ENCODE assay signal across 23 cellular contexts in genomic region chr22:44862981-44863860, GRCh38.
DNase-seq lines count a peak whose midpoint lies in the region; ATAC-seq and TF ChIP-seq lines count a peak whose summit lies in the region.
"Had no signal": no experiment of that assay in that cellular context is flagged by ENCODE, and none has a peak within 500 bp of the region (broad histone marks: within the 10 kb centered on the region; RNA-seq: fewer than 3 reads in every experiment).

No MANE protein-coding gene starts in this region.

- H3K36me3 ChIP-seq in DND-41 (ENCODE audit: insufficient read depth, low read length) (0 out of 2 replicates have a peak, but pooled peaks cover 4% of the 10 kb centered on the region), HCT116 (ENCODE audit: control insufficient read depth in 1 of 2, insufficient read depth in 2 of 2, low read length in 2 of 2) (peaks cover 0 to 3% of the 10 kb centered on the region in 2 experiments; a peak in 1 of 4 replicates)

- peak overlapping the region; percentile 83 for H3K27ac Mint-ChIP-seq in nephron progenitor cell
- H3K27ac Mint-ChIP-seq: activated CD4-positive, alpha-beta T cell treated with anti-CD3 and anti-CD28 coated beads, Interleukin-2, amount 10 ng/mL, durations not matched to agents 7 days and 5 days; activated T-helper 1 cell treated with anti-CD3 and anti-CD28 coated beads, Interleukin-12 subunit alpha, Interleukin-12 subunit beta, Interleukin-2, Interleukin-4 antibody, amounts not matched to agents 30 ng/mL and 10 ng/mL and 1 ng/mL, durations not matched to agents 14 hours and 24 hours and 36 hours; dendritic cell treated with granulocyte-macrophage colony-stimulating factor and Interleukin-4, amounts not matched to agents 40 ng/mL and 50 ng/mL, for 4 days; T-helper 2 cell treated with Interferon-gamma antibody and Interleukin-4, amounts not matched to agents 5 μg/mL and 100 μg/mL, for 36 hours had no signal

- POLR2A ChIA-PET in HCT116 (lab: Charles Lee) = no interaction called here

- DNase-seq in DND-41 = peak; percentile 13
- DNase-seq in HCT116 (ENCODE audit: low read depth, low spot score) = peak; percentile 16
- DNase-seq in SK-MEL-5 (ENCODE audit: low read depth, low spot score) = peak; percentile 25
- no peak for DNase-seq in nephron progenitor cell
- DNase-seq in epidermal melanocyte (ENCODE audit: insufficient read length, low spot score) = no peak
- DNase-seq: activated CD4-positive, alpha-beta T cell treated with anti-CD3 and anti-CD28 coated beads, Interleukin-2, amount 10 ng/mL, durations not matched to agents 7 days and 5 days; activated naive CD4-positive, alpha-beta T cell treated with anti-CD3 and anti-CD28 coated beads, Interleukin-2, amount 50 U/mL, for 16 hours; amygdala; DMS153; NCI-H1048; NCI-H2029; NCI-H2227 treated with DMSO at 0.1 percent for 48 hours; NCI-H69; stimulated activated CD4-positive, alpha-beta T cell treated with anti-CD3 and anti-CD28 coated beads, Interleukin-15, amount 100 ng/mL, for 24 hours; stimulated activated naive CD8-positive, alpha-beta T cell treated with anti-CD3 and anti-CD28 coated beads, Interleukin-15, Interleukin-2, amounts not matched to agents 100 U/mL and 50 U/mL, for 24 hours had no signal

- ATAC-seq in DND-41 (ENCODE audit: insufficient read depth, low read depth) (peak; percentile 57; the same call in 2 of the 3 replicates), HCT116 (peak; percentile 75), GM18873 (IDR thresholded peaks at IDR 0.05; ENCODE audit: low FRiP score, unreplicated experiment) (no peak), GM19395 (IDR thresholded peaks at IDR 0.05; ENCODE audit: unreplicated experiment) (no peak)
- ATAC-seq: stimulated activated naive CD8-positive, alpha-beta T cell treated with anti-CD3 and anti-CD28 coated beads, Interleukin-15, Interleukin-2, amounts not matched to agents 100 U/mL and 50 U/mL, for 24 hours had no signal

- no TSS peak for BruUV-seq in HCT116 (replicated peaks; lab: Mats Ljungman, UMichigan)

- H3K27me3 Mint-ChIP-seq in nephron progenitor cell (ENCODE audit: low read depth, poor library complexity) = no peaks in the 10 kb centered on the region
- H3K27me3 Mint-ChIP-seq: activated CD4-positive, alpha-beta T cell treated with anti-CD3 and anti-CD28 coated beads, Interleukin-2, amount 10 ng/mL, durations not matched to agents 7 days and 5 days; dendritic cell treated with granulocyte-macrophage colony-stimulating factor and Interleukin-4, amounts not matched to agents 40 ng/mL and 50 ng/mL, for 4 days; progenitor cell of endocrine pancreas had no signal

- H3K4me2 ChIP-seq in DND-41 (ENCODE audit: insufficient read depth, low read length) = no peak overlapping the region
- peak overlapping the region; percentile 47 for H3K4me2 ChIP-seq in HCT116 (ENCODE audit: low read length)

- TF ChIP-seq RAD21 in HCT116 (IDR thresholded peaks at IDR 0.05; ENCODE audit: low read depth) = no peak

- no peak for TF ChIP-seq POLR2A in HCT116 (IDR thresholded peaks at IDR 0.05; ENCODE audit: borderline replicate concordance, extremely low read depth, insufficient read depth, insufficient read length)

- H3K9ac ChIP-seq in DND-41 (ENCODE audit: low read depth, low read length) (no peak overlapping the region), HCT116 (ENCODE audit: low read length) (no peak overlapping the region)

- H3K4me1 Mint-ChIP-seq in nephron progenitor cell = peaks cover 13% of the 10 kb centered on the region
- H3K4me1 Mint-ChIP-seq: activated CD4-positive, alpha-beta T cell treated with anti-CD3 and anti-CD28 coated beads, Interleukin-2, amount 10 ng/mL, durations not matched to agents 7 days and 5 days; neural crest cell had no signal

- H3K9me3 Mint-ChIP-seq in nephron progenitor cell = no peaks in the 10 kb centered on the region
- H3K9me3 Mint-ChIP-seq: activated CD4-positive, alpha-beta T cell treated with anti-CD3 and anti-CD28 coated beads, Interleukin-2, amount 10 ng/mL, durations not matched to agents 7 days and 5 days; activated T-helper 1 cell treated with anti-CD3 and anti-CD28 coated beads, Interleukin-12 subunit alpha, Interleukin-12 subunit beta, Interleukin-2, Interleukin-4 antibody, amounts not matched to agents 30 ng/mL and 10 ng/mL and 1 ng/mL, durations not matched to agents 14 hours and 24 hours and 36 hours; dendritic cell treated with granulocyte-macrophage colony-stimulating factor and Interleukin-4, amounts not matched to agents 40 ng/mL and 50 ng/mL, for 4 days; neural crest cell; T-helper 2 cell treated with Interferon-gamma antibody and Interleukin-4, amounts not matched to agents 5 μg/mL and 100 μg/mL, for 36 hours had no signal

- H3K4me1 ChIP-seq in DND-41 (ENCODE audit: insufficient read depth, low read length) (no peaks in the 10 kb centered on the region), HCT116 (ENCODE audit: control insufficient read depth in 1 of 2, insufficient read depth in 2 of 2, low read length in 2 of 2) (peaks cover 9 to 26% of the 10 kb centered on the region in 2 experiments)

- no peak overlapping the region for H3K4me3 Mint-ChIP-seq in nephron progenitor cell
- H3K4me3 Mint-ChIP-seq: activated CD4-positive, alpha-beta T cell treated with anti-CD3 and anti-CD28 coated beads, Interleukin-2, amount 10 ng/mL, durations not matched to agents 7 days and 5 days; activated T-helper 1 cell treated with anti-CD3 and anti-CD28 coated beads, Interleukin-12 subunit alpha, Interleukin-12 subunit beta, Interleukin-2, Interleukin-4 antibody, amounts not matched to agents 30 ng/mL and 10 ng/mL and 1 ng/mL, durations not matched to agents 14 hours and 24 hours and 36 hours; dendritic cell treated with granulocyte-macrophage colony-stimulating factor and Interleukin-4, amounts not matched to agents 40 ng/mL and 50 ng/mL, for 4 days; neural crest cell; T-helper 2 cell treated with Interferon-gamma antibody and Interleukin-4, amounts not matched to agents 5 μg/mL and 100 μg/mL, for 36 hours had no signal

- H3K27me3 ChIP-seq in DND-41 (ENCODE audit: insufficient read depth, low read length, poor library complexity) = no peaks in the 10 kb centered on the region
- H3K27me3 ChIP-seq in HCT116 (ENCODE audit: insufficient read depth, low read length) = no peaks in the 10 kb centered on the region

- H3K9me2 ChIP-seq in HCT116 (ENCODE audit: insufficient read depth) = no peaks in the 10 kb centered on the region

- in situ Hi-C loops in SK-MEL-5 (cut with HindIII; ENCODE audit: low pct_unique_long_range_greater_than_20kb, low sequenced_read_pairs) = no loop called here

- RAD21 ChIA-PET in HCT116 (lab: Charles Lee; ENCODE audit: low non-redundant PET in 1 of 2, low total read pairs in 2 of 2, uncharacterized antibody in 2 of 2, unreplicated experiment in 2 of 2) = no interaction called here

- intact Hi-C loops in HCT116 (cut with micrococcal nuclease) = no loop called here

- H3K36me3 Mint-ChIP-seq in nephron progenitor cell (ENCODE audit: low read depth) = peaks cover 29% of the 10 kb centered on the region

- H3K79me2 ChIP-seq in DND-41 (ENCODE audit: insufficient read depth, low read length) (no peaks in the 10 kb centered on the region), HCT116 (ENCODE audit: insufficient read depth, low read length) (no peaks in the 10 kb centered on the region)

- H2AFZ ChIP-seq in DND-41 (ENCODE audit: low read depth, low read length) (no peak overlapping the region), HCT116 (ENCODE audit: low read depth, low read length, poor library complexity, severe bottlenecking) (no peak overlapping the region)

- H3K27ac ChIP-seq in DND-41 (ENCODE audit: low read length) (no peak overlapping the region), HCT116 (ENCODE audit: low read depth, low read length) (peak overlapping the region; percentile 11; the same call in 1 of the 2 replicates)
- H3K27ac ChIP-seq: VCaP had no signal

- H3K4me3 ChIP-seq in DND-41 (ENCODE audit: low read depth in 1 of 2, low read length in 2 of 2) (no peak overlapping the region), HCT116 (replicated peaks in 1 of 2; ENCODE audit: low read depth in 1 of 2, low read length in 2 of 2) (no peak overlapping the region)

- H4K20me1 ChIP-seq in DND-41 (ENCODE audit: insufficient read depth, low read length) = no peaks in the 10 kb centered on the region
- H4K20me1 ChIP-seq in HCT116 (ENCODE audit: insufficient read depth) = no peaks in the 10 kb centered on the region

- H3K9me3 ChIP-seq in DND-41 (ENCODE audit: insufficient read depth, low read length, severe bottlenecking) (no peaks in the 10 kb centered on the region), HCT116 (ENCODE audit: control insufficient read depth in 1 of 2, insufficient read depth in 1 of 2, low read depth in 1 of 2, low read length in 2 of 2) (no peaks in the 10 kb centered on the region)

- CTCF ChIA-PET in HCT116 (lab: Charles Lee) = no interaction called here

- TF ChIP-seq CTCF in DND-41 (IDR thresholded peaks at IDR 0.05; ENCODE audit: borderline replicate concordance, extremely low read depth, low read length, poor library complexity, severe bottlenecking) (no peak), HCT116 (IDR thresholded peaks at IDR 0.05 in 2 of 3, conservative IDR thresholded peaks at IDR 0.05 in 1 of 3; ENCODE audit: borderline replicate concordance in 1 of 3, insufficient read depth in 1 of 3, low read depth in 2 of 3, low read length in 2 of 3) (no peak), nephron progenitor cell (IDR thresholded peaks at IDR 0.05) (no peak)

TF ChIP-seq in HCT116, 20 proteins besides CTCF, POLR2A, EP300 and RAD21:
- TF ChIP-seq SIN3A (IDR thresholded peaks at IDR 0.05; ENCODE audit: low read depth) = no peak

Comparison
In these comparisons a context has a peak if more than half of its experiments do, and no peak if none do; other contexts are left out.
1. ATAC-seq: peak in DND-41 (single experiment) and HCT116 (single experiment); none in GM18873 (single experiment) and GM19395 (single experiment).
2. DNase-seq: peak in DND-41 (single experiment), HCT116 (single experiment) and SK-MEL-5 (single experiment); none in nephron progenitor cell (single experiment) and epidermal melanocyte (single experiment).